ENCODE assay signal across 8 cellular contexts in genomic region chr9:121278535-121279169, GRCh38. TPM values are rescaled to one million over a fixed set of nuclear protein-coding genes. Genes with fewer than 3 reads are reported as not detected.
DNase-seq lines count a peak whose midpoint lies in the region; ATAC-seq and TF ChIP-seq lines count a peak whose summit lies in the region.

No MANE protein-coding gene starts in this region.

- H3K4me2 ChIP-seq in H9 (ENCODE audit: insufficient read depth, insufficient read length, low read length) (no peak overlapping the region), osteoblast (ENCODE audit: insufficient read depth, low read length) (peak overlapping the region; percentile 82)

- H4K8ac ChIP-seq in H9 (replicated peaks; ENCODE audit: insufficient read length, low read depth, low read length), result no peak overlapping the region

- DNase-seq in Calu3 (peak; percentile 52), H9 (peak; percentile 56), NCI-H748 treated with DMSO at 0.1 percent for 48 hours (lab: John Stamatoyannopoulos, UW) (peak; percentile 6), globus pallidus (ENCODE audit: low spot score) (peak; percentile 76), osteoblast (ENCODE audit: insufficient read length, low spot score, missing footprints) (peak; percentile 82), HuH-7.5 (ENCODE audit: low spot score) (no peak)
- DNase-seq in activated naive CD4-positive, alpha-beta T cell treated with anti-CD3 and anti-CD28 coated beads, Interleukin-2, amount 10 ng/mL, durations not matched to agents 7 days and 5 days, result peak; percentile 55

- no peak overlapping the region for H2BK20ac ChIP-seq in H9 (ENCODE audit: low read depth, low read length, poor library complexity, severe bottlenecking)

- no peaks in the 10 kb centered on the region for H4K20me1 ChIP-seq in H9 (ENCODE audit: control insufficient read depth, insufficient read depth, insufficient read length)
- peaks cover 34% of the 10 kb centered on the region for H4K20me1 ChIP-seq in osteoblast (ENCODE audit: insufficient read depth, low read length)

- H3K36me3 Mint-ChIP-seq in Calu3 (ENCODE audit: insufficient read depth, unreplicated experiment), result peaks cover 25% of the 10 kb centered on the region
- H3K36me3 Mint-ChIP-seq in H9 (ENCODE audit: insufficient read depth in 1 of 3, low read depth in 3 of 3), result peaks cover 0 to 3% (median 0%) of the 10 kb centered on the region in 3 experiments; a peak in 4 of 7 replicates
- H3K36me3 Mint-ChIP-seq in activated naive CD4-positive, alpha-beta T cell treated with anti-CD3 and anti-CD28 coated beads, Interleukin-2, amount 10 ng/mL, durations not matched to agents 7 days and 5 days, result no peaks in the 10 kb centered on the region

- peaks cover 34% of the 10 kb centered on the region; the same call in 1 of the 2 replicates for H3K27me3 ChIP-seq in H9 (ENCODE audit: insufficient read depth, low read length)
- H3K27me3 ChIP-seq in osteoblast (ENCODE audit: insufficient read depth, low read length), result no peaks in the 10 kb centered on the region

- H3K4ac ChIP-seq in H9 (ENCODE audit: low read depth, low read length), result no peak overlapping the region

- peaks cover 3% of the 10 kb centered on the region; the same call in 1 of the 2 replicates for H3K4me1 ChIP-seq in H9 (ENCODE audit: insufficient read depth, low read length)
- peaks cover 95% of the 10 kb centered on the region for H3K4me1 ChIP-seq in osteoblast (ENCODE audit: insufficient read depth, low read length)

- WGBS in H9 (ENCODE audit: extremely low coverage, insufficient read length, low lambda C conversion rate), result no CpG with 5 or more reads among the region's 13 CpGs

- no peak overlapping the region for H2BK120ac ChIP-seq in H9 (ENCODE audit: low read depth, low read length, poor library complexity, severe bottlenecking)

- no peaks in the 10 kb centered on the region for H3K23me2 ChIP-seq in H9 (ENCODE audit: insufficient read length, low read depth, low read length, poor library complexity, severe bottlenecking)

- no peak overlapping the region for H2BK5ac ChIP-seq in H9 (ENCODE audit: insufficient read length, low read length)

- H2AFZ ChIP-seq in H9 (ENCODE audit: low read length) (no peak overlapping the region), osteoblast (ENCODE audit: low read length) (no peak overlapping the region)

- H2BK12ac ChIP-seq in H9 (ENCODE audit: insufficient read length, low read depth, low read length), result no peak overlapping the region

- CTCF ChIA-PET in Calu3 (lab: Charles Lee), result interaction anchor here (0.9 to 2.3 kb wide), 8 partner anchors 9 to 98 kb away, joined by 3 to 16 read pairs (median 4); partner anchors contain the start of gene GSN
- CTCF ChIA-PET in activated naive CD4-positive, alpha-beta T cell treated with anti-CD3 and anti-CD28 coated beads, Interleukin-2, amount 10 ng/mL, durations not matched to agents 7 days and 5 days (lab: Charles Lee), result interaction anchor here (0.6 to 2.4 kb wide), 28 partner anchors 9 to 523 kb away, joined by 3 to 25 read pairs (median 3); partner anchors contain the start of gene GSN

- H3K9me3 Mint-ChIP-seq in Calu3 (ENCODE audit: low read depth, unreplicated experiment) (no peaks in the 10 kb centered on the region), H9 (no peaks in the 10 kb centered on the region; a peak in 1 of 5 replicates)
- H3K9me3 Mint-ChIP-seq in activated naive CD4-positive, alpha-beta T cell treated with anti-CD3 and anti-CD28 coated beads, Interleukin-2, amount 10 ng/mL, durations not matched to agents 7 days and 5 days, result no peaks in the 10 kb centered on the region

- no peaks in the 10 kb centered on the region for H3K79me1 ChIP-seq in H9 (ENCODE audit: insufficient read depth, low read depth, low read length, poor library complexity, severe bottlenecking)

- no peak overlapping the region for H3T11ph ChIP-seq in H9 (ENCODE audit: low read length)

- H3K27ac Mint-ChIP-seq in Calu3 (ENCODE audit: unreplicated experiment) (peak overlapping the region; percentile 16), H9 (no peak overlapping the region; a peak in 1 of 7 replicates)
- no peak overlapping the region for H3K27ac Mint-ChIP-seq in activated naive CD4-positive, alpha-beta T cell treated with anti-CD3 and anti-CD28 coated beads, Interleukin-2, amount 10 ng/mL, durations not matched to agents 7 days and 5 days

- H3K4me3 Mint-ChIP-seq in Calu3 (ENCODE audit: low read depth, unreplicated experiment) (no peak overlapping the region), H9 (no peak overlapping the region)
- no peak overlapping the region for H3K4me3 Mint-ChIP-seq in activated naive CD4-positive, alpha-beta T cell treated with anti-CD3 and anti-CD28 coated beads, Interleukin-2, amount 10 ng/mL, durations not matched to agents 7 days and 5 days

- no peak for ATAC-seq in HG02798 (IDR thresholded peaks at IDR 0.05; ENCODE audit: poor library complexity, unreplicated experiment)

- no peaks in the 10 kb centered on the region for H3K27me3 Mint-ChIP-seq in Calu3 (ENCODE audit: unreplicated experiment)
- H3K27me3 Mint-ChIP-seq in H9 (ENCODE audit: low read depth), result peaks cover 94% of the 10 kb centered on the region
- peaks cover 20% of the 10 kb centered on the region for H3K27me3 Mint-ChIP-seq in activated naive CD4-positive, alpha-beta T cell treated with anti-CD3 and anti-CD28 coated beads, Interleukin-2, amount 10 ng/mL, durations not matched to agents 7 days and 5 days

- H3K79me2 ChIP-seq in H9 (ENCODE audit: insufficient read depth, low read length) (no peaks in the 10 kb centered on the region), osteoblast (ENCODE audit: insufficient read depth, low read length) (peaks cover 69% of the 10 kb centered on the region)

- no peak overlapping the region for H3K56ac ChIP-seq in H9 (ENCODE audit: insufficient read length, low read depth, low read length)

- BruUV-seq in Calu3 (replicated peaks; lab: Mats Ljungman, UMichigan), result no TSS peak

- peaks cover 3% of the 10 kb centered on the region for H3K36me3 ChIP-seq in osteoblast (ENCODE audit: insufficient read depth, low read length)

- peak; percentile 80 for TF ChIP-seq CTCF in Calu3 (IDR thresholded peaks at IDR 0.05; ENCODE audit: unreplicated experiment)
- TF ChIP-seq CTCF in H9 (conservative IDR thresholded peaks at IDR 0.05), result peak; percentile 83
- TF ChIP-seq CTCF in osteoblast (IDR thresholded peaks at IDR 0.05; ENCODE audit: extremely low read depth, low read depth, low read length), result peak; percentile 89

- no peak overlapping the region for H3K27ac ChIP-seq in H9 (ENCODE audit: insufficient read length, low read depth, low read length)
- peak overlapping the region; percentile 84 for H3K27ac ChIP-seq in osteoblast (ENCODE audit: low read depth, low read length)

- H3K18ac ChIP-seq in H9 (ENCODE audit: insufficient read length, low read depth, low read length), result no peak overlapping the region

- H3K4me1 Mint-ChIP-seq in Calu3 (ENCODE audit: low read depth, unreplicated experiment) (peaks cover 73% of the 10 kb centered on the region), H9 (peaks cover 23 to 25% of the 10 kb centered on the region in 2 experiments)
- peaks cover 5% of the 10 kb centered on the region for H3K4me1 Mint-ChIP-seq in activated naive CD4-positive, alpha-beta T cell treated with anti-CD3 and anti-CD28 coated beads, Interleukin-2, amount 10 ng/mL, durations not matched to agents 7 days and 5 days

- H3K4me3 ChIP-seq in osteoblast (ENCODE audit: insufficient read depth, low read length), result peak overlapping the region; percentile 50

- H3K9ac ChIP-seq in H9 (ENCODE audit: extremely low read depth, insufficient read length, low read length), result no peak overlapping the region

- no peak overlapping the region for H3K23ac ChIP-seq in H9 (ENCODE audit: insufficient read length, low read depth, low read length)

- no peak overlapping the region for H3K14ac ChIP-seq in H9 (ENCODE audit: insufficient read depth, low read length)

- intact Hi-C loops in Calu3 (cut with micrococcal nuclease; ENCODE audit: unreplicated experiment), result no loop called here

- no peak overlapping the region for H4K5ac ChIP-seq in H9 (ENCODE audit: insufficient read length, low read depth, low read length)

- H4K91ac ChIP-seq in H9 (ENCODE audit: insufficient read length, low read depth, low read length), result no peak overlapping the region

- H2BK15ac ChIP-seq in H9 (ENCODE audit: low read depth, low read length), result no peak overlapping the region

- H3K9me3 ChIP-seq in H9 (ENCODE audit: control insufficient read depth, low read depth, low read length), result no peaks in the 10 kb centered on the region
- H3K9me3 ChIP-seq in osteoblast (ENCODE audit: low read depth, low read length), result no peaks in the 10 kb centered on the region

- H2AK5ac ChIP-seq in H9 (ENCODE audit: insufficient read length, low read length), result no peak overlapping the region

RNA-seq across cellular contexts. Expression of gene GSN, which starts 10.7 kb away (rescaled TPM):
- total RNA-seq in Calu3 (2022) (68.3 and 71.6 TPM in 2 replicates), H9 (2021) (12.9 and 14.9 TPM in 2 replicates), osteoblast (372 and 405 TPM in 2 replicates)
